In genomic region chr1:234627009-234627950, GRCh38 we compare ENCODE assay signal across 3 cellular contexts.
TF ChIP-seq lines count a peak whose summit lies in the region.

No MANE protein-coding gene starts in this region.

TF ChIP-seq in SK-N-SH, 30 proteins besides CTCF, POLR2A, EP300 and RAD21:
- no peak for TF ChIP-seq TAF1 (IDR thresholded peaks at IDR 0.05; ENCODE audit: borderline replicate concordance, low read depth, low read length)
- no peak for TF ChIP-seq RXRA (IDR thresholded peaks at IDR 0.05; ENCODE audit: borderline replicate concordance, low read depth)
- no peak for TF ChIP-seq SIN3A (IDR thresholded peaks at IDR 0.05; ENCODE audit: borderline replicate concordance, low read depth, low read length)
- no peak for TF ChIP-seq RFX5 (IDR thresholded peaks at IDR 0.05; ENCODE audit: low read length)
- TF ChIP-seq ELF1 (IDR thresholded peaks at IDR 0.05): no peak
- TF ChIP-seq MEF2A (IDR thresholded peaks at IDR 0.05; ENCODE audit: borderline replicate concordance, low read depth): no peak
- no peak for TF ChIP-seq TCF12 (IDR thresholded peaks at IDR 0.05)
- no peak for TF ChIP-seq YY1 (IDR thresholded peaks at IDR 0.05; ENCODE audit: low read depth)
- no peak for TF ChIP-seq MXI1 (IDR thresholded peaks at IDR 0.05; ENCODE audit: low read depth, low read length)
- TF ChIP-seq CHD2 (IDR thresholded peaks at IDR 0.05; ENCODE audit: low read length, partially characterized antibody): no peak
- TF ChIP-seq FOXJ3 (CRISPR knock-in tag; IDR thresholded peaks at IDR 0.05): no peak
- TF ChIP-seq NRF1 (IDR thresholded peaks at IDR 0.05; ENCODE audit: low read depth, low read length): no peak
- TF ChIP-seq FOSL2 (IDR thresholded peaks at IDR 0.05; ENCODE audit: borderline replicate concordance, low read depth): no peak
- no peak for TF ChIP-seq JUND (IDR thresholded peaks at IDR 0.05)
- TF ChIP-seq SMC3 (IDR thresholded peaks at IDR 0.05; ENCODE audit: low read depth, low read length): no peak
- TF ChIP-seq TEAD4 (IDR thresholded peaks at IDR 0.05; ENCODE audit: borderline replicate concordance, insufficient read depth): no peak
- no peak for TF ChIP-seq NFIC (IDR thresholded peaks at IDR 0.05; ENCODE audit: borderline replicate concordance)
- TF ChIP-seq EZH2phosphoT487 (IDR thresholded peaks at IDR 0.05; ENCODE audit: borderline replicate concordance, low read depth): no peak
- TF ChIP-seq POLR2AphosphoS5 (IDR thresholded peaks at IDR 0.05; ENCODE audit: low read depth, low read length): no peak

TF ChIP-seq in SK-N-SH treated with all-trans-retinoic acid at 6 μM for 48 hours, 23 proteins besides CTCF, POLR2A, EP300 and RAD21:
- TF ChIP-seq PATZ1 (CRISPR knock-in tag; IDR thresholded peaks at IDR 0.05; ENCODE audit: borderline replicate concordance): no peak
- no peak for TF ChIP-seq RARB (CRISPR knock-in tag; IDR thresholded peaks at IDR 0.05)
- no peak for TF ChIP-seq POU6F1 (CRISPR knock-in tag; IDR thresholded peaks at IDR 0.05; ENCODE audit: borderline replicate concordance, low read depth)
- TF ChIP-seq CREB5 (CRISPR knock-in tag; IDR thresholded peaks at IDR 0.05; ENCODE audit: low read depth): no peak
- no peak for TF ChIP-seq CSDC2 (CRISPR knock-in tag; IDR thresholded peaks at IDR 0.05)
- TF ChIP-seq ZFP3 (CRISPR knock-in tag; IDR thresholded peaks at IDR 0.05): no peak
- TF ChIP-seq ZNF565 (CRISPR knock-in tag; conservative IDR thresholded peaks at IDR 0.05; ENCODE audit: low read depth): no peak
- no peak for TF ChIP-seq GLIS3 (CRISPR knock-in tag; IDR thresholded peaks at IDR 0.05)
TF ChIP-seq in SK-N-SH treated with all-trans-retinoic acid at 6 μM for 48 hours: peak in this region for 0.

TF ChIP-seq in K562, 482 proteins besides CTCF, POLR2A, EP300 and RAD21:
- TF ChIP-seq CEBPB (tag; IDR thresholded peaks at IDR 0.05) (peak; percentile 99), IRF9 (tag; IDR thresholded peaks at IDR 0.05) (peak; percentile 93), ZNF780A (CRISPR knock-in tag; IDR thresholded peaks at IDR 0.05) (no peak), CEBPG (CRISPR knock-in tag; IDR thresholded peaks at IDR 0.05) (peak; percentile 58), CEBPG (tag; conservative IDR thresholded peaks at IDR 0.05 in 1 of 2, IDR thresholded peaks at IDR 0.05 in 1 of 2) (peak; percentile 89 to 100)
